Comparison of ENCODE assay signal across 7 cellular contexts in the genomic region with DNA sequence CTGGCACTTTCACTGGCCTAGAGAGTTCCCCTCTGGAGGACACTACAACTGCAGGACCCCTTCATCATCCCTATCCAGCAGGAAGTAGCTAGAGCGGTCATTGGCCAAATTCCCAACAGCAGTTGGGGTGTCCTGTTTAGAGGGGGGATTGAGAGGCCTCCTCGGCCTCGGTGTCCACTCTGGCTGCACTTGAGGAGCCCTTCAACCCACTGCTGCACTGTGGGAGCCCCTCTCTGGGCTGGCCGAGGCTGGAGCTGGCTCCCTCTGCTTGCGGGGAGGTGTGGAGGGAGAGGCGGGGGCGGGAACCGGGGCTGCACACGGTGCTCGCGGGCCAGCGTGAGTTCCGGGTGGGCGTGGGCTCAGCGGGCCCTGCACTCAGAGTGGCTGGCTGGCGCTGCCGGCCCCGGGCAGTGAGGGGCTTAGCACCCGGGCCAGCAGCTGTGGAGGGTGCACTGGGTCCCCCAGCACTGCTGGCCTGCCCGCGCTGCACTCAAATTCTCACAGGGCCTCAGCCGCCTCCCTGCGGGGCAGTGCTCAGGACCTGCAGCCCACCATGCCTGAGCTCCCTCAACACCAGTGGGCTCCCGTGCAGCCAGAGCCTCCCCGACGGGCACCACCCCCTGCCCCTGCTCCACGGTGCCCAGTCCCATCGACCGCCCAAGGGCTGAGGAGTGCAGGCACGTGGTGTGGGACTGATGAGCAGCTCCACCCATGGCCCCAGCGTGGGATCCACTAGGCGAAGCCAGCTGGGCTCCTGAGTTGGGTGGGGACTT. TPM values are rescaled to one million over a fixed set of nuclear protein-coding genes. Genes with fewer than 3 reads are reported as not detected.
A peak's percentile ranks its signal among the peaks of the same experiment; 100 is the strongest.
DNase-seq lines count a peak whose midpoint lies in the region; ATAC-seq, FAIRE-seq and TF ChIP-seq lines count a peak whose summit lies in the region.
"Not testable (repeated sequence)": the region's sequence is repeated elsewhere in the genome, so short reads cannot be mapped to it uniquely, and the experiment has no call there.

No MANE protein-coding gene starts in this region.

- not testable (repeated sequence) for BruUV-seq in HepG2 (replicated peaks; lab: Mats Ljungman, UMichigan)

- H3K4me2 ChIP-seq in HepG2 (ENCODE audit: low read depth, low read length): not testable (repeated sequence)

- intact Hi-C loops in dendritic cell treated with granulocyte-macrophage colony-stimulating factor and Interleukin-4, amounts not matched to agents 40 ng/mL and 50 ng/mL, for 4 days (cut with micrococcal nuclease); upper lobe of right lung (cut with DNase I): not testable (repeated sequence)
- intact Hi-C loops in HepG2 (cut with micrococcal nuclease; ENCODE audit: unreplicated experiment): loop anchor here (5.0 kb wide), 1 partner anchor 188 kb away; no protein-coding TSS in a partner anchor

- DNase-seq in activated gamma-delta T cell (lab: John Stamatoyannopoulos, UW): peak; percentile 5
- DNase-seq in HepG2 (ENCODE audit: low spot score); stimulated activated naive CD8-positive, alpha-beta T cell treated with anti-CD3 and anti-CD28 coated beads, Interleukin-15, amount 100 ng/mL, for 72 hours; upper lobe of right lung; urothelium cell line (ENCODE audit: low spot score): not testable (repeated sequence)

- not testable (repeated sequence) for H3K27me3 Mint-ChIP-seq in dendritic cell treated with granulocyte-macrophage colony-stimulating factor and Interleukin-4, amounts not matched to agents 40 ng/mL and 50 ng/mL, for 4 days
- peaks cover 69% of the 10 kb centered on the region for H3K27me3 Mint-ChIP-seq in stimulated activated naive CD8-positive, alpha-beta T cell treated with anti-CD3 and anti-CD28 coated beads, Interleukin-15, amount 100 ng/mL, for 72 hours

- in situ Hi-C loops in HepG2 (cut with HindIII; ENCODE audit: extremely low pct_ligation_motif_present, low pct_unique_long_range_greater_than_20kb): not testable (repeated sequence)

- not testable (repeated sequence) for H3K79me2 ChIP-seq in HepG2 (ENCODE audit: insufficient read depth, low read length)

- peak overlapping the region; percentile 88 for H3K27ac Mint-ChIP-seq in dendritic cell treated with granulocyte-macrophage colony-stimulating factor and Interleukin-4, amounts not matched to agents 40 ng/mL and 50 ng/mL, for 4 days
- H3K27ac Mint-ChIP-seq in stimulated activated naive CD8-positive, alpha-beta T cell treated with anti-CD3 and anti-CD28 coated beads, Interleukin-15, amount 100 ng/mL, for 72 hours: not testable (repeated sequence)

- H3K4me1 ChIP-seq in HEK293 (ENCODE audit: control insufficient read depth, insufficient read depth, low read length): not testable (repeated sequence)
- H3K4me1 ChIP-seq in HepG2 (ENCODE audit: insufficient read depth, low read length) (peaks cover 25% of the 10 kb centered on the region), upper lobe of right lung (peaks cover 25% of the 10 kb centered on the region)

- not testable (repeated sequence) for H3K4me3 ChIP-seq in HEK293 (ENCODE audit: low read depth, low read length); HepG2 (replicated peaks in 1 of 3; ENCODE audit: insufficient read depth in 1 of 3, low read depth in 2 of 3, low read length in 3 of 3); upper lobe of right lung

- ATAC-seq in HepG2: not testable (repeated sequence)
- ATAC-seq in stimulated activated naive CD8-positive, alpha-beta T cell treated with anti-CD3 and anti-CD28 coated beads, Interleukin-15, amount 100 ng/mL, for 72 hours: peak; percentile 23
- peak; percentile 15 for ATAC-seq in upper lobe of right lung

- H2AFZ ChIP-seq in HepG2 (ENCODE audit: low read length): not testable (repeated sequence)

- CTCF ChIA-PET in HEK293 (lab: Yijun Ruan, JAX): interaction anchor here (0.6 kb wide), 1 partner anchor 845 kb away, joined by 4 read pairs; no protein-coding TSS in a partner anchor
- CTCF ChIA-PET in HepG2 (lab: Yijun Ruan, JAX; ENCODE audit: low intra/inter-chr PET ratio, low total read pairs): not testable (repeated sequence)

- peaks cover 61% of the 10 kb centered on the region for H3K4me1 Mint-ChIP-seq in dendritic cell treated with granulocyte-macrophage colony-stimulating factor and Interleukin-4, amounts not matched to agents 40 ng/mL and 50 ng/mL, for 4 days (ENCODE audit: low read depth)
- H3K4me1 Mint-ChIP-seq in stimulated activated naive CD8-positive, alpha-beta T cell treated with anti-CD3 and anti-CD28 coated beads, Interleukin-15, amount 100 ng/mL, for 72 hours: not testable (repeated sequence)

- TF ChIP-seq EP300 in HepG2 (IDR thresholded peaks at IDR 0.05; ENCODE audit: low read depth in 2 of 2, low read length in 2 of 2); HepG2 (CRISPR knock-in tag; IDR thresholded peaks at IDR 0.05; ENCODE audit: borderline replicate concordance): not testable (repeated sequence)

- 91% methylated on average over 4 of the region's 32 CpGs for WGBS in HepG2 (ENCODE audit: low lambda C conversion rate)

- H3K36me3 ChIP-seq in HEK293 (ENCODE audit: control insufficient read depth in 2 of 2, insufficient read depth in 1 of 2, low read length in 2 of 2); HepG2 (replicated peaks in 1 of 2; ENCODE audit: control insufficient read depth in 1 of 2, insufficient read depth in 2 of 2, low read length in 2 of 2); upper lobe of right lung: not testable (repeated sequence)

- H4K20me1 ChIP-seq in HepG2 (ENCODE audit: insufficient read depth, low read length): not testable (repeated sequence)

- H3K27ac ChIP-seq in HEK293 (ENCODE audit: extremely low read depth, low read depth, low read length); HepG2 (ENCODE audit: extremely low read length, insufficient read depth, low read length); upper lobe of right lung: not testable (repeated sequence)

- not testable (repeated sequence) for H3K9me3 Mint-ChIP-seq in dendritic cell treated with granulocyte-macrophage colony-stimulating factor and Interleukin-4, amounts not matched to agents 40 ng/mL and 50 ng/mL, for 4 days; stimulated activated naive CD8-positive, alpha-beta T cell treated with anti-CD3 and anti-CD28 coated beads, Interleukin-15, amount 100 ng/mL, for 72 hours

- TF ChIP-seq POLR2A in HepG2 (IDR thresholded peaks at IDR 0.05; ENCODE audit: insufficient read depth in 1 of 2, low read depth in 2 of 2, low read length in 2 of 2): not testable (repeated sequence)

- not testable (repeated sequence) for H3K27me3 ChIP-seq in HepG2 (ENCODE audit: control insufficient read depth in 1 of 2, insufficient read depth in 2 of 2, low read length in 2 of 2); upper lobe of right lung

- not testable (repeated sequence) for TF ChIP-seq RAD21 in HepG2 (CRISPR knock-in tag; IDR thresholded peaks at IDR 0.05)

- H3K9me3 ChIP-seq in HEK293 (ENCODE audit: control insufficient read depth, insufficient read depth, low read depth, low read length); HepG2 (ENCODE audit: low read length); upper lobe of right lung: not testable (repeated sequence)

- TF ChIP-seq CTCF in HEK293 (tag by site-specific recombination; IDR thresholded peaks at IDR 0.05); HepG2 (CRISPR knock-in tag; IDR thresholded peaks at IDR 0.05); upper lobe of right lung (IDR thresholded peaks at IDR 0.05): not testable (repeated sequence)

- POLR2A ChIA-PET in HEK293 (lab: Yijun Ruan, JAX); HepG2 (lab: Yijun Ruan, JAX): not testable (repeated sequence)

- not testable (repeated sequence) for H3K36me3 Mint-ChIP-seq in dendritic cell treated with granulocyte-macrophage colony-stimulating factor and Interleukin-4, amounts not matched to agents 40 ng/mL and 50 ng/mL, for 4 days (ENCODE audit: low read depth)

- H3K9ac ChIP-seq in HepG2 (ENCODE audit: insufficient read depth, low read depth, low read length): not testable (repeated sequence)

- not testable (repeated sequence) for FAIRE-seq in HepG2 (lab: Jason Lieb, UNC)
- peak; percentile 13 for FAIRE-seq in urothelium cell line (lab: Jason Lieb, UNC)

- not testable (repeated sequence) for H3K4me3 Mint-ChIP-seq in dendritic cell treated with granulocyte-macrophage colony-stimulating factor and Interleukin-4, amounts not matched to agents 40 ng/mL and 50 ng/mL, for 4 days; stimulated activated naive CD8-positive, alpha-beta T cell treated with anti-CD3 and anti-CD28 coated beads, Interleukin-15, amount 100 ng/mL, for 72 hours

RNA-seq across cellular contexts. Expression of gene FCHO2, which starts 20.7 kb away (rescaled TPM):
- total RNA-seq in HepG2 (2016; rRNA removed; fragmentation: Illumina TruSeq; extraction: Trizol) (11.6 and 12.7 TPM in 2 replicates), upper lobe of right lung (83.9 TPM)
- total RNA-seq in HepG2 (2016; cell fraction: cytosol; rRNA removed; fragmentation: Illumina TruSeq; extraction: Trizol; ENCODE audit: low read depth): 38.2 and 40.3 TPM in 2 replicates
- 13.6 and 14.0 TPM in 2 replicates for total RNA-seq in HepG2 (2016; cell fraction: insoluble cytoplasmic fraction; rRNA removed; fragmentation: Illumina TruSeq; extraction: Trizol)
- 12.5 and 14.6 TPM in 2 replicates for total RNA-seq in HepG2 (2016; cell fraction: membrane; rRNA removed; fragmentation: Illumina TruSeq; extraction: Trizol)
- 17.1 and 19.1 TPM in 2 replicates for total RNA-seq in HepG2 (2016; cell fraction: nucleus; rRNA removed; fragmentation: Illumina TruSeq; extraction: Trizol)
- polyA plus RNA-seq in HepG2 (2011; rRNA removed): 17.3 and 20.0 TPM in 2 replicates
- polyA plus RNA-seq in HepG2 (2011; cell fraction: cytosol; rRNA removed): 5.5 and 6.6 TPM in 2 replicates
- polyA plus RNA-seq in HepG2 (2011; cell fraction: nucleus; rRNA removed): 23.4 and 31.0 TPM in 2 replicates
- polyA plus RNA-seq in HepG2 (2012): 10.4 and 12.3 TPM in 2 replicates
- polyA plus RNA-seq in HepG2 (2016; cell fraction: cytosol; fragmentation: Illumina TruSeq; extraction: Trizol; ENCODE audit: low read depth): 0.17 and 0.26 TPM in 2 replicates
- 9.0 and 9.1 TPM in 2 replicates for polyA plus RNA-seq in HepG2 (2016; cell fraction: insoluble cytoplasmic fraction; fragmentation: Illumina TruSeq; extraction: Trizol; ENCODE audit: low read depth)
- 1.0 and 1.1 TPM in 2 replicates for polyA plus RNA-seq in HepG2 (2016; cell fraction: membrane; fragmentation: Illumina TruSeq; extraction: Trizol; ENCODE audit: low read depth)
- polyA plus RNA-seq in HepG2 (2016; cell fraction: nucleus; fragmentation: Illumina TruSeq; extraction: Trizol; ENCODE audit: insufficient read depth, low read depth): 19.6 and 20.8 TPM in 2 replicates
- polyA minus RNA-seq in HepG2 (2011; rRNA and poly(A)+ RNA removed; ENCODE audit: low replicate concordance): 34.1 and 39.4 TPM in 2 replicates
- polyA minus RNA-seq in HepG2 (2011; cell fraction: cytosol; rRNA and poly(A)+ RNA removed): 18.6 and 20.4 TPM in 2 replicates
- polyA minus RNA-seq in HepG2 (2011; cell fraction: nucleus; rRNA and poly(A)+ RNA removed): 29.0 and 35.4 TPM in 2 replicates
